14 cellular contexts compared by ENCODE assay signal in the genomic region with DNA sequence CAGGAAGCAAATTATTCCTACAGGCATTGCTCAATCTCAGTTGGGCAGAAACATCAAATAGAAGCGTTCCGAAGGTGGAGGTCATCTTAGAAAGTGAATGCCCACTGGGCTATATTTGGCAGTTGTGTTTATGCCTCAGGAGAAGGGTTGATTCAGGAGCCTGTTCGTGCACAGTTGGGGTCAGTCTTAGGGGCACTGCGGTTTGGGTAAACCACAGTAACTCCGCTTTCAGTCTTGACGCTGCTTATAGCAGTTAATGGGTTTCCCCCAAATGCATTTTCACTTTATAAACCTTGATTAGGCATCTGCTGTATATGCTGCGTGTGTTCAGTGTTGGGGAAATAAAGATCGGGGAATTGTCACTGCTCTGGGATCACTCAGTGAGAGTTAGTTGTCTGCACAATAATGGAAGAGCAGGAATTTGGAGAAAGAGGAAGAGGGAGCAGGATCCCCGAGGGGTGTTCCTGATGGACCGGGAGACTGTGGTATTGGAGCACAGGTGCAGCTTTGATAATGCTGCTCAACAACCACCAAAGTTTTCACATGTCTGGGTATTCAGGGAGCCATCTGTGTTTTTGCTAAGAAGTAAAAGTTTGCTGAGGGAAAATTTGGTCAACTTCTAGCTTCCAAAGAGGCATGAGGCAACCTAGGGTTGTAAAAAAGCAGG.
DNase-seq lines count a peak whose midpoint lies in the region; ATAC-seq and TF ChIP-seq lines count a peak whose summit lies in the region.
"Had no signal": no experiment of that assay in that cellular context is flagged by ENCODE, and none has a peak within 500 bp of the region (broad histone marks: within the 10 kb centered on the region; RNA-seq: fewer than 3 reads in every experiment).

No MANE protein-coding gene starts in this region.

- intact Hi-C loops in upper lobe of right lung (cut with DNase I): no loop called here

- H3K4me3 ChIP-seq in neural progenitor cell (no peak overlapping the region), upper lobe of right lung (no peak overlapping the region)
- H3K4me3 ChIP-seq: gastroesophageal sphincter, right lobe of liver had no signal

- ATAC-seq in GM19043 (IDR thresholded peaks at IDR 0.05; ENCODE audit: low read depth, unreplicated experiment): peak; percentile 47
- peak; percentile 51 for ATAC-seq in GM21825 (IDR thresholded peaks at IDR 0.05; ENCODE audit: unreplicated experiment)
- ATAC-seq in HG03520 (IDR thresholded peaks at IDR 0.05; ENCODE audit: unreplicated experiment): peak; percentile 49
- ATAC-seq in upper lobe of right lung: no peak
- ATAC-seq: gastroesophageal sphincter; left cardiac atrium; naive thymus-derived CD8-positive, alpha-beta T cell; right lobe of liver had no signal

- H2AFZ ChIP-seq in neural progenitor cell (replicated peaks): peak overlapping the region; percentile 3

- H4K20me1 ChIP-seq in neural progenitor cell (ENCODE audit: low read depth): no peaks in the 10 kb centered on the region

- H3K9me3 ChIP-seq in neural progenitor cell (ENCODE audit: low read depth) (no peaks in the 10 kb centered on the region), upper lobe of right lung (no peaks in the 10 kb centered on the region)
- H3K9me3 ChIP-seq: gastroesophageal sphincter, right lobe of liver had no signal

- no peaks in the 10 kb centered on the region for H3K9me3 Mint-ChIP-seq in neural progenitor cell
- H3K9me3 Mint-ChIP-seq: naive thymus-derived CD8-positive, alpha-beta T cell had no signal

- H3K4me1 ChIP-seq in neural progenitor cell (no peaks in the 10 kb centered on the region), upper lobe of right lung (no peaks in the 10 kb centered on the region)
- H3K4me1 ChIP-seq: gastroesophageal sphincter, right lobe of liver had no signal

- H3K27me3 ChIP-seq in neural progenitor cell: no peaks in the 10 kb centered on the region
- no peaks in the 10 kb centered on the region for H3K27me3 ChIP-seq in upper lobe of right lung
- H3K27me3 ChIP-seq: gastroesophageal sphincter, right lobe of liver had no signal

- no peaks in the 10 kb centered on the region for H3F3A ChIP-seq in neural progenitor cell (ENCODE audit: low read depth)

- H3K27ac ChIP-seq in neural progenitor cell: no peak overlapping the region
- H3K27ac ChIP-seq in upper lobe of right lung: no peak overlapping the region
- H3K27ac ChIP-seq: gastroesophageal sphincter, right lobe of liver had no signal

- no peak overlapping the region for H3K9ac ChIP-seq in neural progenitor cell

- no peak overlapping the region for H3K4me3 Mint-ChIP-seq in neural progenitor cell
- H3K4me3 Mint-ChIP-seq: naive thymus-derived CD8-positive, alpha-beta T cell had no signal

- no peaks in the 10 kb centered on the region for H3K36me3 ChIP-seq in neural progenitor cell
- no peaks in the 10 kb centered on the region for H3K36me3 ChIP-seq in upper lobe of right lung
- H3K36me3 ChIP-seq: gastroesophageal sphincter had no signal

- TF ChIP-seq CTCF in neural progenitor cell (IDR thresholded peaks at IDR 0.05) (no peak), upper lobe of right lung (IDR thresholded peaks at IDR 0.05) (no peak)

- H3K79me2 ChIP-seq in neural progenitor cell (ENCODE audit: low read depth): no peaks in the 10 kb centered on the region

- H3K4me2 ChIP-seq in neural progenitor cell: no peak overlapping the region

- peaks cover 3% of the 10 kb centered on the region for H3K27me3 Mint-ChIP-seq in neural progenitor cell (ENCODE audit: insufficient read depth, low read depth)
- H3K27me3 Mint-ChIP-seq: naive thymus-derived CD8-positive, alpha-beta T cell had no signal

- H3K27ac Mint-ChIP-seq in neural progenitor cell: no peak overlapping the region

- peaks cover 4% of the 10 kb centered on the region for H3K4me1 Mint-ChIP-seq in neural progenitor cell
- H3K4me1 Mint-ChIP-seq: naive thymus-derived CD8-positive, alpha-beta T cell had no signal

- DNase-seq in neural progenitor cell (ENCODE audit: low spot score) (no peak), DMS53 treated with DMSO at 0.1 percent for 48 hours (lab: John Stamatoyannopoulos, UW; ENCODE audit: unreplicated experiment) (no peak), upper lobe of right lung (no peak), NCI-H524 (lab: John Stamatoyannopoulos, UW) (no peak)
- DNase-seq: effector CD8-positive, alpha-beta T cell; left cardiac atrium; naive thymus-derived CD8-positive, alpha-beta T cell; NCI-H1694 treated with DMSO at 0.1 percent for 48 hours; right lobe of liver; substantia nigra had no signal

- no peaks in the 10 kb centered on the region for H3K36me3 Mint-ChIP-seq in neural progenitor cell
- H3K36me3 Mint-ChIP-seq: naive thymus-derived CD8-positive, alpha-beta T cell had no signal
